10 cellular contexts compared by ENCODE assay signal in genomic region chr9:80790764-80791163, GRCh38.
"Had no signal": no experiment of that assay in that cellular context is flagged by ENCODE, and none has a peak within 500 bp of the region (broad histone marks: within the 10 kb centered on the region; RNA-seq: fewer than 3 reads in every experiment).

No MANE protein-coding gene starts in this region.

- H3K4me3 Mint-ChIP-seq: H9, IgD-negative memory B cell had no signal

- H3K27me3 Mint-ChIP-seq: IgD-negative memory B cell had no signal

- FAIRE-seq: HepG2 had no signal

- H3K4me1 Mint-ChIP-seq: H9, IgD-negative memory B cell had no signal

- H3K27ac Mint-ChIP-seq: H9, IgD-negative memory B cell had no signal

- H3K27ac ChIP-seq: GM23248, HL-60, KMS-11 had no signal

- ATAC-seq: HepG2 had no signal

- H3K9me3 Mint-ChIP-seq: H9, IgD-negative memory B cell had no signal

- H3K4me2 ChIP-seq: KMS-11 had no signal

- DNase-seq: GM23248, GOT3, H9, HCEC 1CT, Karpas-422, KBM-7 had no signal

- H2AFZ ChIP-seq: GM23248 had no signal

- H3K4me3 ChIP-seq: GM23248 had no signal

- H3K9ac ChIP-seq: GM23248, KMS-11 had no signal
